ENCODE assay signal across 8 cellular contexts in the genomic region with DNA sequence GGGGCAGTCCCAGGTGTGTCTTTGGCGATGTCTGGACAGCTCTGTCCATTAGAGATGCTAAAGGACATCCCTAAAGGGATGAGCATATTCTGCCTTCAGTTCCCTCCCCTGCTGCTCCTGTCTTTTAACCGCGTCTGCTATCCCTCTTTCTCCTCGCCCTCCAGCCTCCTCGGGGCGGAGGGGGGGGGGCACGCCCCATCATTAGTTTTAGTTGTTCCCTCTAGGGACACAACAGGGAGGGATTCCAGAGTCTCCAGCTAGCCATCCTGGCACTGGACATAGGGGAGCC. TPM values are rescaled to one million over a fixed set of nuclear protein-coding genes. Genes with fewer than 3 reads are reported as not detected.
DNase-seq lines count a peak whose midpoint lies in the region; ATAC-seq and TF ChIP-seq lines count a peak whose summit lies in the region.

No MANE protein-coding gene starts in this region.

- H3K4me3 ChIP-seq in BE2C (ENCODE audit: low read depth, low read length) (peak overlapping the region; percentile 89), Loucy (ENCODE audit: low read length, poor library complexity, severe bottlenecking) (peak overlapping the region; percentile 87), duodenal mucosa (ENCODE audit: low read depth in 1 of 2, low read length in 2 of 2) (peak overlapping the region; percentile 75 to 90)

- peaks cover 13% of the 10 kb centered on the region; the same call in 1 of the 2 replicates for H3K79me2 ChIP-seq in Loucy (ENCODE audit: insufficient read depth, low read length)

- H4K20me1 ChIP-seq in Loucy (ENCODE audit: insufficient read depth, low read length, poor library complexity, severe bottlenecking): no peaks in the 10 kb centered on the region

- peaks cover 18% of the 10 kb centered on the region for H3K27me3 Mint-ChIP-seq in nephron progenitor cell (ENCODE audit: low read depth, poor library complexity)

- H3K9me3 ChIP-seq in BE2C: no peaks in the 10 kb centered on the region
- H3K9me3 ChIP-seq in Loucy (ENCODE audit: insufficient read depth, low read depth, low read length): no peaks in the 10 kb centered on the region
- H3K9me3 ChIP-seq in duodenal mucosa (ENCODE audit: control insufficient read depth in 1 of 2, low read length in 2 of 2): no peaks in the 10 kb centered on the region

- peak overlapping the region; percentile 98 for H3K27ac Mint-ChIP-seq in nephron progenitor cell

- H3K36me3 ChIP-seq in BE2C (peaks cover 6% of the 10 kb centered on the region; the same call in 1 of the 2 replicates), Loucy (ENCODE audit: insufficient read depth, low read length) (peaks cover 15% of the 10 kb centered on the region; the same call in 1 of the 2 replicates), duodenal mucosa (ENCODE audit: control insufficient read depth in 1 of 2, insufficient read depth in 2 of 2, low read length in 2 of 2) (peaks cover 12 to 23% of the 10 kb centered on the region in 2 donors)

- peak overlapping the region; percentile 92 for H2AFZ ChIP-seq in Loucy (ENCODE audit: low read length)

- H3K36me3 Mint-ChIP-seq in nephron progenitor cell (ENCODE audit: low read depth): peaks cover 15% of the 10 kb centered on the region

- peaks cover 46% of the 10 kb centered on the region for H3K9me3 Mint-ChIP-seq in nephron progenitor cell

- H3K27ac ChIP-seq in duodenal mucosa (ENCODE audit: low read depth, low read length): peak overlapping the region; percentile 67

- DNase-seq in BE2C (no peak), nephron progenitor cell (no peak), epidermal melanocyte (ENCODE audit: insufficient read length, low spot score) (no peak), NCI-H1417 treated with DMSO at 0.1 percent for 48 hours (lab: John Stamatoyannopoulos, UW) (no peak)

- H3F3A ChIP-seq in Loucy (ENCODE audit: low read depth): no peaks in the 10 kb centered on the region

- H3K9me2 ChIP-seq in Loucy (replicated peaks; ENCODE audit: low read depth, low read length): no peaks in the 10 kb centered on the region

- no peak for TF ChIP-seq CTCF in BE2C (IDR thresholded peaks at IDR 0.05; ENCODE audit: low read depth, low read length)
- no peak for TF ChIP-seq CTCF in Loucy (conservative IDR thresholded peaks at IDR 0.05; ENCODE audit: low read length)
- no peak for TF ChIP-seq CTCF in nephron progenitor cell (IDR thresholded peaks at IDR 0.05)

- H3K4me1 ChIP-seq in BE2C: no peaks in the 10 kb centered on the region
- H3K4me1 ChIP-seq in Loucy (ENCODE audit: insufficient read depth, low read length, poor library complexity, severe bottlenecking): peaks cover 5% of the 10 kb centered on the region
- H3K4me1 ChIP-seq in duodenal mucosa (ENCODE audit: control insufficient read depth in 1 of 2, insufficient read depth in 2 of 2, low read length in 2 of 2): peaks cover 0 to 8% of the 10 kb centered on the region in 2 donors

- peak overlapping the region; percentile 96 for H3K4me2 ChIP-seq in Loucy (ENCODE audit: low read depth, low read length, poor library complexity, severe bottlenecking)

- H3K9ac ChIP-seq in Loucy (ENCODE audit: low read depth, low read length, poor library complexity, severe bottlenecking) (peak overlapping the region; percentile 78), duodenal mucosa (ENCODE audit: low read depth in 1 of 2, low read length in 2 of 2) (peak overlapping the region; percentile 79 to 83)

- peak overlapping the region; percentile 91 for H3K4me3 Mint-ChIP-seq in nephron progenitor cell

- H3K4me1 Mint-ChIP-seq in nephron progenitor cell: peaks cover 10% of the 10 kb centered on the region

- H3K27me3 ChIP-seq in BE2C (no peaks in the 10 kb centered on the region), Loucy (ENCODE audit: insufficient read depth, low read length, poor library complexity, severe bottlenecking) (no peaks in the 10 kb centered on the region), duodenal mucosa (ENCODE audit: control insufficient read depth in 1 of 2, insufficient read depth in 2 of 2, low read length in 2 of 2) (no peaks in the 10 kb centered on the region)

- ATAC-seq in GM18519 (IDR thresholded peaks at IDR 0.05; ENCODE audit: low FRiP score, unreplicated experiment): no peak
- ATAC-seq in GM21529 (IDR thresholded peaks at IDR 0.05; ENCODE audit: unreplicated experiment): no peak

RNA-seq across cellular contexts. Expression of gene MSL3, which starts 1.1 kb away (rescaled TPM):
- 17.6 TPM for polyA plus RNA-seq in BE2C (2012; ENCODE audit: insufficient read depth, insufficient read length, low read depth)
